Comparison of ENCODE assay signal across 21 cellular contexts in genomic region chrX:17020828-17021821, GRCh38.
DNase-seq lines count a peak whose midpoint lies in the region; ATAC-seq and TF ChIP-seq lines count a peak whose summit lies in the region.
"Had no signal": no experiment of that assay in that cellular context is flagged by ENCODE, and none has a peak within 500 bp of the region (broad histone marks: within the 10 kb centered on the region; RNA-seq: fewer than 3 reads in every experiment).

No MANE protein-coding gene starts in this region.

- no peak overlapping the region for H3K27ac ChIP-seq in OCI-LY7 (ENCODE audit: low read depth, low read length, poor library complexity, severe bottlenecking)
- peak overlapping the region in 3 of 4 donors; percentile 11 to 44 (median 17) for H3K27ac ChIP-seq in gastroesophageal sphincter
- H3K27ac ChIP-seq: parathyroid adenoma had no signal

- POLR2A ChIA-PET in OCI-LY7 (lab: Charles Lee): interaction anchor here (0.5 to 1.1 kb wide), 6 partner anchors 32 to 1500 kb away, joined by 3 read pairs; no protein-coding TSS in a partner anchor

- ATAC-seq in GM19351 (IDR thresholded peaks at IDR 0.05; ENCODE audit: unreplicated experiment) (peak; percentile 69), gastroesophageal sphincter (peak; percentile 64), HG03095 (IDR thresholded peaks at IDR 0.05; ENCODE audit: unreplicated experiment) (no peak)
- ATAC-seq in stimulated activated effector memory CD8-positive, alpha-beta T cell treated with anti-CD3 and anti-CD28 coated beads, Interleukin-12 subunit alpha, Interleukin-12 subunit beta, amount 100 ng/mL, for 72 hours: peak; percentile 69
- ATAC-seq: natural killer cell had no signal

- H3K4me1 ChIP-seq in OCI-LY7 (ENCODE audit: insufficient read depth, low read length, poor library complexity, severe bottlenecking): peaks cover 9% of the 10 kb centered on the region
- H3K4me1 ChIP-seq in gastroesophageal sphincter: no peaks in the 10 kb centered on the region
- H3K4me1 ChIP-seq: parathyroid adenoma had no signal

- H3K4me3 ChIP-seq in OCI-LY7 (ENCODE audit: low read depth, low read length, poor library complexity, severe bottlenecking) (no peak overlapping the region), gastroesophageal sphincter (no peak overlapping the region), lower leg skin (ENCODE audit: low read depth, poor library complexity, severe bottlenecking) (no peak overlapping the region)

- H3K27ac Mint-ChIP-seq in stimulated activated effector memory CD8-positive, alpha-beta T cell treated with anti-CD3 and anti-CD28 coated beads, Interleukin-12 subunit alpha, Interleukin-12 subunit beta, amount 100 ng/mL, for 72 hours: no peak overlapping the region
- H3K27ac Mint-ChIP-seq: CD8-positive, alpha-beta memory T cell; IgD-negative memory B cell; natural killer cell had no signal

- TF ChIP-seq CTCF in OCI-LY7 (conservative IDR thresholded peaks at IDR 0.05; ENCODE audit: low read length): no peak
- no peak for TF ChIP-seq CTCF in gastroesophageal sphincter (IDR thresholded peaks at IDR 0.05)
- TF ChIP-seq CTCF in lower leg skin (IDR thresholded peaks at IDR 0.05): no peak

- H4K20me1 ChIP-seq in OCI-LY7 (ENCODE audit: insufficient read depth, low read length): no peaks in the 10 kb centered on the region

- H3K4me3 Mint-ChIP-seq in stimulated activated effector memory CD8-positive, alpha-beta T cell treated with anti-CD3 and anti-CD28 coated beads, Interleukin-12 subunit alpha, Interleukin-12 subunit beta, amount 100 ng/mL, for 72 hours: no peak overlapping the region
- H3K4me3 Mint-ChIP-seq: CD8-positive, alpha-beta memory T cell; IgD-negative memory B cell; natural killer cell had no signal

- H3K9me3 ChIP-seq in OCI-LY7 (ENCODE audit: low read length) (no peaks in the 10 kb centered on the region), gastroesophageal sphincter (no peaks in the 10 kb centered on the region)

- H3K36me3 Mint-ChIP-seq in stimulated activated effector memory CD8-positive, alpha-beta T cell treated with anti-CD3 and anti-CD28 coated beads, Interleukin-12 subunit alpha, Interleukin-12 subunit beta, amount 100 ng/mL, for 72 hours: no peaks in the 10 kb centered on the region
- H3K36me3 Mint-ChIP-seq: CD8-positive, alpha-beta memory T cell; IgD-negative memory B cell; natural killer cell had no signal

- H3K79me2 ChIP-seq in OCI-LY7 (ENCODE audit: insufficient read depth, low read depth, low read length): no peaks in the 10 kb centered on the region
- H3K79me2 ChIP-seq: parathyroid adenoma had no signal

- intact Hi-C loops in OCI-LY7 (cut with micrococcal nuclease; ENCODE audit: unreplicated experiment) (no loop called here), lower leg skin (cut with DNase I; ENCODE audit: low total_unique reads) (no loop called here)

- H3K4me1 Mint-ChIP-seq in stimulated activated effector memory CD8-positive, alpha-beta T cell treated with anti-CD3 and anti-CD28 coated beads, Interleukin-12 subunit alpha, Interleukin-12 subunit beta, amount 100 ng/mL, for 72 hours: no peaks in the 10 kb centered on the region
- H3K4me1 Mint-ChIP-seq: CD8-positive, alpha-beta memory T cell; natural killer cell had no signal

- CTCF ChIA-PET in OCI-LY7 (lab: Charles Lee; ENCODE audit: unreplicated experiment): no interaction called here

- no peak for DNase-seq in OCI-LY7 (ENCODE audit: low spot score)
- no peak for DNase-seq in stimulated activated effector memory CD8-positive, alpha-beta T cell treated with anti-CD3 and anti-CD28 coated beads, Interleukin-12 subunit alpha, Interleukin-12 subunit beta, amount 100 ng/mL, for 72 hours (ENCODE audit: low spot score in 2 of 2)
- DNase-seq in lower leg skin (ENCODE audit: low spot score in 2 of 2): no peak
- DNase-seq in G401 (ENCODE audit: low spot score): no peak
- no peak for DNase-seq in iPS-NIHi7 (ENCODE audit: extremely low spot score)
- DNase-seq: activated CD4-positive, alpha-beta T cell treated with anti-CD3 and anti-CD28 coated beads, Interleukin-2, amount 50 U/mL, for 48 hours; activated gamma-delta T cell; activated T-cell treated with anti-CD3 and anti-CD28 coated beads for 4 hours; CD8-positive, alpha-beta memory T cell; DND-41; mesendoderm; MM.1S; natural killer cell; NK-92 treated with Interleukin-12 subunit alpha and Interleukin-12 subunit beta, amount 100 ng/mL, for 24 hours; stimulated activated naive CD4-positive, alpha-beta T cell; trophoblast cell had no signal

- H3K9me2 ChIP-seq in OCI-LY7 (ENCODE audit: insufficient read depth, low read length): no peaks in the 10 kb centered on the region

- peak overlapping the region; percentile 20; the same call in 1 of the 2 replicates for H3K4me2 ChIP-seq in OCI-LY7 (ENCODE audit: low read length)

- TF ChIP-seq EP300 in gastroesophageal sphincter (IDR thresholded peaks at IDR 0.05): no peak

- peak overlapping the region; percentile 31; the same call in 1 of the 2 replicates for H2AFZ ChIP-seq in OCI-LY7 (ENCODE audit: low read length)
- H2AFZ ChIP-seq: parathyroid adenoma had no signal

- 30 to 40% methylated on average over 4 to 6 of the region's 11 CpGs for WGBS in gastroesophageal sphincter (ENCODE audit: low coverage in 1 of 2), 2 donors
- WGBS in lower leg skin, 2 donors: 72 to 83% methylated on average over 11 of the region's 11 CpGs

- in situ Hi-C loops in G401 (cut with HindIII; ENCODE audit: low sequenced_read_pairs): no loop called here

- BruUV-seq in OCI-LY7 (replicated peaks; lab: Mats Ljungman, UMichigan): no TSS peak

- no peak for TF ChIP-seq POLR2A in gastroesophageal sphincter (IDR thresholded peaks at IDR 0.05)
- TF ChIP-seq POLR2A in lower leg skin (IDR thresholded peaks at IDR 0.05): no peak

- no peaks in the 10 kb centered on the region for H3K9me3 Mint-ChIP-seq in stimulated activated effector memory CD8-positive, alpha-beta T cell treated with anti-CD3 and anti-CD28 coated beads, Interleukin-12 subunit alpha, Interleukin-12 subunit beta, amount 100 ng/mL, for 72 hours
- H3K9me3 Mint-ChIP-seq: CD8-positive, alpha-beta memory T cell; natural killer cell had no signal

- H3K36me3 ChIP-seq in OCI-LY7 (ENCODE audit: insufficient read depth, low read length): no peaks in the 10 kb centered on the region
- no peaks in the 10 kb centered on the region for H3K36me3 ChIP-seq in gastroesophageal sphincter

- no peaks in the 10 kb centered on the region for H3K27me3 ChIP-seq in gastroesophageal sphincter
